Comparison of ENCODE assay signal across 1 cellular context in the genomic region with DNA sequence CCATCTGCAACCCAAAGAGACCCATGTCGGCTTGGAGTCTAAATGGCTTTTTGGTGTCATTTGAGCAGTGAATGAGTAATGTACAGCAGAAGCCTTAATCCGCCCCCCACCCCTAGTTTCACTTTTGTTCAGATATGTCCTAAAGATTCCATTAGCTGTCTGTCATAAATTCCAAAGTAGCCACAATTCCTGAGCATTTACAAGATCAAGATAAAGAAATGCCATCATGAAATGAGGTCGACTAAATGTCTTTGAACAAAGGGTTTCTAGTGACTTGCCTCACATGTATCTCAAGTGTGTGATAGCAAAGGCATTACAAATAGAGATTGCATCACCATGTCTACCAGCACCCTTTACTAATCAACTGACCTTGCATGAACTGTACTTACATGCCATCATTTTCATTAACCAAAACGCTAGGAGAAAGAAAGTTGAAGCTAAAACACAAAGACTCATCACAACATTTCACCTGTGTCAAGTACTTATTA.
TF ChIP-seq lines count a peak whose summit lies in the region.

No MANE protein-coding gene starts in this region.

TF ChIP-seq in HepG2, 621 proteins besides CTCF, POLR2A, EP300 and RAD21 (continued from another document):
- TF ChIP-seq PAXIP1 (CRISPR knock-in tag; conservative IDR thresholded peaks at IDR 0.05) (peak; percentile 39; the same call in 1 of the 2 replicates), TEAD3 (CRISPR knock-in tag; optimal IDR thresholded peaks at IDR 0.05; ENCODE audit: borderline replicate concordance) (peak; percentile 69), CEBPG (CRISPR knock-in tag; IDR thresholded peaks at IDR 0.05) (peak; percentile 97), NPAS2 (CRISPR knock-in tag; IDR thresholded peaks at IDR 0.05; ENCODE audit: borderline replicate concordance) (no peak), NFYB (CRISPR knock-in tag; IDR thresholded peaks at IDR 0.05) (no peak), ZNF354B (CRISPR knock-in tag; IDR thresholded peaks at IDR 0.05) (no peak), BCL6 (CRISPR knock-in tag; IDR thresholded peaks at IDR 0.05) (peak; percentile 94), RBAK (CRISPR knock-in tag; IDR thresholded peaks at IDR 0.05) (no peak), ZNF264 (CRISPR knock-in tag; IDR thresholded peaks at IDR 0.05) (no peak), RARG (CRISPR knock-in tag; IDR thresholded peaks at IDR 0.05; ENCODE audit: low read depth) (no peak), GTF3A (CRISPR knock-in tag; conservative IDR thresholded peaks at IDR 0.05) (no peak), THRA (CRISPR knock-in tag; IDR thresholded peaks at IDR 0.05; ENCODE audit: borderline replicate concordance) (peak; percentile 99), SAP130 (CRISPR knock-in tag; IDR thresholded peaks at IDR 0.05; ENCODE audit: low read depth) (peak; percentile 62), RXRA (CRISPR knock-in tag; IDR thresholded peaks at IDR 0.05) (peak; percentile 68; the same call in 1 of the 2 replicates), HMG20B (CRISPR knock-in tag; conservative IDR thresholded peaks at IDR 0.05) (0 out of 2 replicates have a peak, but pooled peaks have one; percentile 26), MAFF (IDR thresholded peaks at IDR 0.05; ENCODE audit: low read depth, low read length) (no peak), ELF3 (CRISPR knock-in tag; IDR thresholded peaks at IDR 0.05) (0 out of 2 replicates have a peak, but pooled peaks have one; percentile 27), ZNF530 (CRISPR knock-in tag; IDR thresholded peaks at IDR 0.05; ENCODE audit: low read depth) (no peak), YY1 (IDR thresholded peaks at IDR 0.05; ENCODE audit: insufficient read depth, insufficient replicate concordance, low read depth, low read length) (no peak), ATF3 (CRISPR knock-in tag; IDR thresholded peaks at IDR 0.05) (peak; percentile 97), ZMAT3 (CRISPR knock-in tag; conservative IDR thresholded peaks at IDR 0.05) (no peak), NCOR1 (IDR thresholded peaks at IDR 0.05; ENCODE audit: borderline replicate concordance, low read length) (peak; percentile 53; the same call in 1 of the 2 replicates), SMARCE1 (IDR thresholded peaks at IDR 0.05; ENCODE audit: borderline replicate concordance) (no peak), NFRKB (IDR thresholded peaks at IDR 0.05) (no peak), ZNF614 (CRISPR knock-in tag; IDR thresholded peaks at IDR 0.05; ENCODE audit: borderline replicate concordance) (0 out of 2 replicates have a peak, but pooled peaks have one; percentile 51), FOXO1 (CRISPR knock-in tag; IDR thresholded peaks at IDR 0.05) (0 out of 2 replicates have a peak, but pooled peaks have one; percentile 42), DPF2 (CRISPR knock-in tag; IDR thresholded peaks at IDR 0.05; ENCODE audit: borderline replicate concordance, low read depth) (no peak), MED1 (CRISPR knock-in tag; IDR thresholded peaks at IDR 0.05) (peak; percentile 63), ZNF335 (CRISPR knock-in tag; IDR thresholded peaks at IDR 0.05) (no peak), MTF1 (CRISPR knock-in tag; IDR thresholded peaks at IDR 0.05) (no peak), TAF1 (CRISPR knock-in tag; IDR thresholded peaks at IDR 0.05) (no peak), MXD3 (CRISPR knock-in tag; IDR thresholded peaks at IDR 0.05) (no peak), KMT2B (CRISPR knock-in tag; IDR thresholded peaks at IDR 0.05) (0 out of 2 replicates have a peak, but pooled peaks have one; percentile 27), MXD1 (CRISPR knock-in tag; IDR thresholded peaks at IDR 0.05) (no peak), RXRB (CRISPR knock-in tag; IDR thresholded peaks at IDR 0.05; ENCODE audit: borderline replicate concordance) (peak; percentile 97), CBX2 (IDR thresholded peaks at IDR 0.05; ENCODE audit: low read depth, low read length) (no peak), CBX2 (CRISPR knock-in tag; IDR thresholded peaks at IDR 0.05; ENCODE audit: low read depth) (no peak), ZNF547 (CRISPR knock-in tag; IDR thresholded peaks at IDR 0.05) (no peak), FOXJ3 (CRISPR knock-in tag; IDR thresholded peaks at IDR 0.05; ENCODE audit: borderline replicate concordance) (no peak), ZNF251 (CRISPR knock-in tag; IDR thresholded peaks at IDR 0.05) (no peak), NR2F6 (IDR thresholded peaks at IDR 0.05) (no peak), NR2F6 (CRISPR knock-in tag; IDR thresholded peaks at IDR 0.05) (peak; percentile 58), ZNF850 (CRISPR knock-in tag; conservative IDR thresholded peaks at IDR 0.05) (no peak), FOXP1 (IDR thresholded peaks at IDR 0.05) (no peak), FOXP1 (CRISPR knock-in tag; IDR thresholded peaks at IDR 0.05) (peak; percentile 64; the same call in 1 of the 2 replicates), FOXA3 (CRISPR knock-in tag; IDR thresholded peaks at IDR 0.05) (peak; percentile 81)
- TF ChIP-seq, protein P1, sequence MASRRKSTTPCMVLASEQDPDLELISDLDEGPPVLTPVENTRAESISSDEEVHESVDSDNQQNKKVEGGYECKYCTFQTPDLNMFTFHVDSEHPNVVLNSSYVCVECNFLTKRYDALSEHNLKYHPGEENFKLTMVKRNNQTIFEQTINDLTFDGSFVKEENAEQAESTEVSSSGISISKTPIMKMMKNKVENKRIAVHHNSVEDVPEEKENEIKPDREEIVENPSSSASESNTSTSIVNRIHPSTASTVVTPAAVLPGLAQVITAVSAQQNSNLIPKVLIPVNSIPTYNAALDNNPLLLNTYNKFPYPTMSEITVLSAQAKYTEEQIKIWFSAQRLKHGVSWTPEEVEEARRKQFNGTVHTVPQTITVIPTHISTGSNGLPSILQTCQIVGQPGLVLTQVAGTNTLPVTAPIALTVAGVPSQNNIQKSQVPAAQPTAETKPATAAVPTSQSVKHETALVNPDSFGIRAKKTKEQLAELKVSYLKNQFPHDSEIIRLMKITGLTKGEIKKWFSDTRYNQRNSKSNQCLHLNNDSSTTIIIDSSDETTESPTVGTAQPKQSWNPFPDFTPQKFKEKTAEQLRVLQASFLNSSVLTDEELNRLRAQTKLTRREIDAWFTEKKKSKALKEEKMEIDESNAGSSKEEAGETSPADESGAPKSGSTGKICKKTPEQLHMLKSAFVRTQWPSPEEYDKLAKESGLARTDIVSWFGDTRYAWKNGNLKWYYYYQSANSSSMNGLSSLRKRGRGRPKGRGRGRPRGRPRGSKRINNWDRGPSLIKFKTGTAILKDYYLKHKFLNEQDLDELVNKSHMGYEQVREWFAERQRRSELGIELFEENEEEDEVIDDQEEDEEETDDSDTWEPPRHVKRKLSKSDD (CRISPR knock-in tag; IDR thresholded peaks at IDR 0.05; ENCODE audit: low read depth) = no peak
- TF ChIP-seq, protein P2, sequence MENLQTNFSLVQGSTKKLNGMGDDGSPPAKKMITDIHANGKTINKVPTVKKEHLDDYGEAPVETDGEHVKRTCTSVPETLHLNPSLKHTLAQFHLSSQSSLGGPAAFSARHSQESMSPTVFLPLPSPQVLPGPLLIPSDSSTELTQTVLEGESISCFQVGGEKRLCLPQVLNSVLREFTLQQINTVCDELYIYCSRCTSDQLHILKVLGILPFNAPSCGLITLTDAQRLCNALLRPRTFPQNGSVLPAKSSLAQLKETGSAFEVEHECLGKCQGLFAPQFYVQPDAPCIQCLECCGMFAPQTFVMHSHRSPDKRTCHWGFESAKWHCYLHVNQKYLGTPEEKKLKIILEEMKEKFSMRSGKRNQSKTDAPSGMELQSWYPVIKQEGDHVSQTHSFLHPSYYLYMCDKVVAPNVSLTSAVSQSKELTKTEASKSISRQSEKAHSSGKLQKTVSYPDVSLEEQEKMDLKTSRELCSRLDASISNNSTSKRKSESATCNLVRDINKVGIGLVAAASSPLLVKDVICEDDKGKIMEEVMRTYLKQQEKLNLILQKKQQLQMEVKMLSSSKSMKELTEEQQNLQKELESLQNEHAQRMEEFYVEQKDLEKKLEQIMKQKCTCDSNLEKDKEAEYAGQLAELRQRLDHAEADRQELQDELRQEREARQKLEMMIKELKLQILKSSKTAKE (CRISPR knock-in tag; IDR thresholded peaks at IDR 0.05; ENCODE audit: borderline replicate concordance) = peak; percentile 47; the same call in 1 of the 2 replicates
TF ChIP-seq in HepG2: peak in this region for 79.
